Comparison of ENCODE assay signal across 27 cellular contexts in the genomic region with DNA sequence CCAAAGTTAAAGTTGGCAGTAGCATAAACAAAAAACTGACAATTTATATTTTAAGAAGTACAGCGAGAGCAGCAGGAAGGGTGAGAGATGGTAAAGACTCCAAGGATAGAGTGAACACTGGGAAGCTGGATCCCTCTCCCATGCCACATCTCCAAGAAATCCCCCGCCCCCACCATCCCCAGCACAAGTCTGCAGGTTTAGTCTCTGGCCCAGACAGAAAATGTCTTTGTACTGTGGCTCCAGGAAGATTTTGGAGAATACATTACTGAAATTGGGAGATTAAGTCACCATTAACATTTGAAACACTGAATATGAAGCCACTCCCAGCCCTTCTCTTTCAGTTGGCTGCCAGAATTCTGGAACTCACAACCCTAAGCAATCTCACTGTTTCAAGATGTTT.
"Had no signal": no experiment of that assay in that cellular context is flagged by ENCODE, and none has a peak within 500 bp of the region (broad histone marks: within the 10 kb centered on the region; RNA-seq: fewer than 3 reads in every experiment).

No MANE protein-coding gene starts in this region.

- H3K27ac ChIP-seq: neutrophil, ovary, thyroid gland, upper lobe of left lung had no signal

- ATAC-seq: effector memory CD8-positive, alpha-beta T cell; left ventricle myocardium superior; sciatic nerve; stimulated activated memory B cell treated with anti-CD40 and anti-IgM and Interleukin-4, amounts not matched to agents 10 μg/mL and 1 μg/mL and 100 μg/mL, for 72 hours; stimulated activated naive CD8-positive, alpha-beta T cell treated with anti-CD3 and anti-CD28 coated beads, Interleukin-15, amount 100 ng/mL, for 72 hours had no signal

- DNase-seq: activated CD4-positive, alpha-beta T cell treated with anti-CD3 and anti-CD28 coated beads for 48 hours; activated CD4-positive, alpha-beta T cell treated with anti-CD3 and anti-CD28 coated beads, Interleukin-2, amount 50 U/mL, for 48 hours; activated CD8-positive, alpha-beta memory T cell treated with anti-CD3 and anti-CD28 coated beads, Interleukin-2, amount 50 U/mL, for 4 hours; activated gamma-delta T cell; activated naive CD4-positive, alpha-beta T cell treated with anti-CD3 and anti-CD28 coated beads, Interleukin-2, amount 10 ng/mL, durations not matched to agents 7 days and 5 days; activated naive CD8-positive, alpha-beta T cell treated with anti-CD3 and anti-CD28 coated beads, Interleukin-2, amount 10 ng/mL, durations not matched to agents 7 days and 5 days; activated T-cell treated with anti-CD3 and anti-CD28 coated beads, Interleukin-2, amount 50 U/mL, for 1 hour; amygdala; caudate nucleus; cortex of kidney; effector memory CD8-positive, alpha-beta T cell; islet precursor cell; left ventricle myocardium superior; naive B cell; nephron progenitor cell; ovary; retina; small intestine; stimulated activated CD4-positive, alpha-beta T cell treated with anti-CD3 and anti-CD28 coated beads, Interleukin-4, amount 100 ng/mL, for 4 hours; stimulated activated CD8-positive, alpha-beta memory T cell treated with anti-CD3 and anti-CD28 coated beads, Interleukin-4, amount 100 ng/mL, for 48 hours; stimulated activated naive CD8-positive, alpha-beta T cell treated with anti-CD3 and anti-CD28 coated beads, Interleukin-15, amount 100 ng/mL, for 72 hours; T-helper 1 cell; thyroid gland; upper lobe of left lung had no signal

- H3K9me3 ChIP-seq: neutrophil, ovary, thyroid gland, upper lobe of left lung had no signal

- H3K36me3 ChIP-seq: neutrophil, ovary, thyroid gland, upper lobe of left lung had no signal

- H3K4me1 ChIP-seq: thyroid gland, upper lobe of left lung had no signal

- H3K4me3 ChIP-seq: ovary, thyroid gland, upper lobe of left lung had no signal

- H3K27me3 ChIP-seq: neutrophil, ovary, thyroid gland, upper lobe of left lung had no signal
